1 cellular context compared by ENCODE assay signal in the genomic region with DNA sequence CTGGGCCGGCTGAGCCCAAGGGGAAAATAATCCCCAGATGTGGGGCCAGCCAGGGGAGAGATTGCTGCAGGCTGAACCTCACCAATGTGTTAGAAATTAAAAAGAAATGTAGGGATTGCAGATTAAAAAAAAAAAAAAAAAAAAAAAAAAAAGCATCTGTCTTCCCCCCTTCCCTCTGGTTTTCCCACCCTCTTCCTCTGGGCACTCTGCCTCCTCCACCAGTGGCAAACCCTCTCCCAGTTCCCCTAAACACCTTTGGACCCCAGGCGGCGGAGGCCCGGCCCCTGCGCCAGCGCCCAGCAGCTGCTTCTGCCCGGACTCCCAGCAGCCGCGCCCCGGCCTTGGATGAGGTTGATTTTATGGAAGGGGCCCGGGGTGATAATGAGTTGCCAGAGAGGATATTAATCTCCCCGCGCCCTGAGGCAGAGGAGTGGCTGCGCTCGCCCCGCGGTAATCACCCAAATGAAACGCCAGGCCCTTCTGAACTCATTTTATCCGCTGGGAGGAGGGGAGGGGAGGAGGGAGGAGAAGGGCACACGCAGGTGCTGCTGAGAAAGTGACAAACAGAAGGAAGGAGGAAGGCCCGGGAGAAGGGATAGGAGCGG.
TF ChIP-seq lines count a peak whose summit lies in the region.

No MANE protein-coding gene starts in this region.

TF ChIP-seq in HEK293, 187 proteins besides CTCF, POLR2A, EP300 and RAD21 (continued from another document):
- TF ChIP-seq, protein P1, sequence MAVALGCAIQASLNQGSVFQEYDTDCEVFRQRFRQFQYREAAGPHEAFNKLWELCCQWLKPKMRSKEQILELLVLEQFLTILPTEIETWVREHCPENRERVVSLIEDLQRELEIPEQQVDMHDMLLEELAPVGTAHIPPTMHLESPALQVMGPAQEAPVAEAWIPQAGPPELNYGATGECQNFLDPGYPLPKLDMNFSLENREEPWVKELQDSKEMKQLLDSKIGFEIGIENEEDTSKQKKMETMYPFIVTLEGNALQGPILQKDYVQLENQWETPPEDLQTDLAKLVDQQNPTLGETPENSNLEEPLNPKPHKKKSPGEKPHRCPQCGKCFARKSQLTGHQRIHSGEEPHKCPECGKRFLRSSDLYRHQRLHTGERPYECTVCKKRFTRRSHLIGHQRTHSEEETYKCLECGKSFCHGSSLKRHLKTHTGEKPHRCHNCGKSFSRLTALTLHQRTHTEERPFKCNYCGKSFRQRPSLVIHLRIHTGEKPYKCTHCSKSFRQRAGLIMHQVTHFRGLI (tag by site-specific recombination; IDR thresholded peaks at IDR 0.05) = peak; percentile 66
- TF ChIP-seq SP2 (tag by site-specific recombination; IDR thresholded peaks at IDR 0.05) (no peak), ZIC2 (tag by site-specific recombination; IDR thresholded peaks at IDR 0.05) (peak; percentile 97), WT1 (tag by site-specific recombination; IDR thresholded peaks at IDR 0.05) (peak; percentile 84), ZSCAN30 (tag by site-specific recombination; IDR thresholded peaks at IDR 0.05) (peak; percentile 53; the same call in 1 of the 2 replicates), ZNF354C (tag by site-specific recombination; IDR thresholded peaks at IDR 0.05; ENCODE audit: borderline replicate concordance, low read depth) (no peak), ZNF561 (tag by site-specific recombination; IDR thresholded peaks at IDR 0.05; ENCODE audit: borderline replicate concordance) (peak; percentile 31; the same call in 1 of the 2 replicates), PRDM4 (tag by site-specific recombination; IDR thresholded peaks at IDR 0.05) (peak; percentile 85), ZSCAN4 (tag by site-specific recombination; IDR thresholded peaks at IDR 0.05) (no peak), ZEB2 (tag by site-specific recombination; IDR thresholded peaks at IDR 0.05) (peak; percentile 54), ZNF610 (tag by site-specific recombination; IDR thresholded peaks at IDR 0.05; ENCODE audit: borderline replicate concordance) (peak; percentile 29; the same call in 1 of the 2 replicates), ZNF510 (tag by site-specific recombination; IDR thresholded peaks at IDR 0.05; ENCODE audit: insufficient replicate concordance) (no peak), ZNF24 (tag by site-specific recombination; IDR thresholded peaks at IDR 0.05) (peak; percentile 25; the same call in 1 of the 2 replicates), ZBTB20 (tag by site-specific recombination; IDR thresholded peaks at IDR 0.05) (peak; percentile 64), ZNF423 (tag by site-specific recombination; IDR thresholded peaks at IDR 0.05) (peak; percentile 93), ZNF785 (tag by site-specific recombination; IDR thresholded peaks at IDR 0.05) (no peak), ZNF341 (tag by site-specific recombination; IDR thresholded peaks at IDR 0.05; ENCODE audit: low read depth) (peak; percentile 72), HOXA7 (CRISPR knock-in tag; IDR thresholded peaks at IDR 0.05; ENCODE audit: borderline replicate concordance) (no peak), ZNF558 (tag by site-specific recombination; IDR thresholded peaks at IDR 0.05) (no peak), FEZF1 (tag by site-specific recombination; IDR thresholded peaks at IDR 0.05) (peak; percentile 58), OSR2 (tag by site-specific recombination; IDR thresholded peaks at IDR 0.05) (peak; percentile 95), ZNF830 (tag by site-specific recombination; IDR thresholded peaks at IDR 0.05; ENCODE audit: low read depth) (no peak), TSHZ1 (tag by site-specific recombination; IDR thresholded peaks at IDR 0.05; ENCODE audit: borderline replicate concordance) (0 out of 2 replicates have a peak, but pooled peaks have one; percentile 48), ZBTB8A (tag by site-specific recombination; IDR thresholded peaks at IDR 0.05) (peak; percentile 90)
- TF ChIP-seq, protein P2, sequence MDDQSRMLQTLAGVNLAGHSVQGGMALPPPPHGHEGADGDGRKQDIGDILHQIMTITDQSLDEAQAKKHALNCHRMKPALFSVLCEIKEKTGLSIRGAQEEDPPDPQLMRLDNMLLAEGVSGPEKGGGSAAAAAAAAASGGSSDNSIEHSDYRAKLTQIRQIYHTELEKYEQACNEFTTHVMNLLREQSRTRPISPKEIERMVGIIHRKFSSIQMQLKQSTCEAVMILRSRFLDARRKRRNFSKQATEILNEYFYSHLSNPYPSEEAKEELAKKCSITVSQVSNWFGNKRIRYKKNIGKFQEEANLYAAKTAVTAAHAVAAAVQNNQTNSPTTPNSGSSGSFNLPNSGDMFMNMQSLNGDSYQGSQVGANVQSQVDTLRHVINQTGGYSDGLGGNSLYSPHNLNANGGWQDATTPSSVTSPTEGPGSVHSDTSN (CRISPR knock-in tag; IDR thresholded peaks at IDR 0.05) = no peak
- TF ChIP-seq, protein P3, sequence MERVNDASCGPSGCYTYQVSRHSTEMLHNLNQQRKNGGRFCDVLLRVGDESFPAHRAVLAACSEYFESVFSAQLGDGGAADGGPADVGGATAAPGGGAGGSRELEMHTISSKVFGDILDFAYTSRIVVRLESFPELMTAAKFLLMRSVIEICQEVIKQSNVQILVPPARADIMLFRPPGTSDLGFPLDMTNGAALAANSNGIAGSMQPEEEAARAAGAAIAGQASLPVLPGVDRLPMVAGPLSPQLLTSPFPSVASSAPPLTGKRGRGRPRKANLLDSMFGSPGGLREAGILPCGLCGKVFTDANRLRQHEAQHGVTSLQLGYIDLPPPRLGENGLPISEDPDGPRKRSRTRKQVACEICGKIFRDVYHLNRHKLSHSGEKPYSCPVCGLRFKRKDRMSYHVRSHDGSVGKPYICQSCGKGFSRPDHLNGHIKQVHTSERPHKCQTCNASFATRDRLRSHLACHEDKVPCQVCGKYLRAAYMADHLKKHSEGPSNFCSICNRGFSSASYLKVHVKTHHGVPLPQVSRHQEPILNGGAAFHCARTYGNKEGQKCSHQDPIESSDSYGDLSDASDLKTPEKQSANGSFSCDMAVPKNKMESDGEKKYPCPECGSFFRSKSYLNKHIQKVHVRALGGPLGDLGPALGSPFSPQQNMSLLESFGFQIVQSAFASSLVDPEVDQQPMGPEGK (tag by site-specific recombination; IDR thresholded peaks at IDR 0.05) = peak; percentile 50
